In the genomic region with DNA sequence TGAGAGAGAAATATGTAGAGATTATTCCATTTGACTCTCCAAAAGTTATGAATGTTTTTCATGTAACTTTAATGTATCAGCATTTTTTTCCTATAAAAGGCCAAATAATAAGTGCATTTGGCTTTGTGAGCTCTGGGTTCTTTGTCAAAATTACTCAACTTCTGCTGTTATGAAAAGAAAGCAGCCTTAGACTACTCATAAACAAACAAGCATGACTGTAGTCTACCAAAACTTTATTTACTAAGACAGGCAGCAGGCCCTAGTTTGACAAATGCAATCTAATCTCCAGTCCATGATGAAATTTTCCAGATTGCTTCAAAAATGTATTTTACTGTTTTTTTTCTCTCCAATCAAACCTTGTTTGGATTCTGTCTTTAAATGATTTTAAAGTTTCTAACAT, we compare ENCODE assay signal across 21 cellular contexts. TPM values are rescaled to one million over a fixed set of nuclear protein-coding genes. Genes with fewer than 3 reads are reported as not detected.
DNase-seq lines count a peak whose midpoint lies in the region; ATAC-seq, FAIRE-seq and TF ChIP-seq lines count a peak whose summit lies in the region.
"Had no signal": no experiment of that assay in that cellular context is flagged by ENCODE, and none has a peak within 500 bp of the region (broad histone marks: within the 10 kb centered on the region; RNA-seq: fewer than 3 reads in every experiment).

No MANE protein-coding gene starts in this region.

- intact Hi-C loops in K562 (cut with micrococcal nuclease) = no loop called here

- H3K4me1 Mint-ChIP-seq in T-helper 17 cell = no peaks in the 10 kb centered on the region
- H3K4me1 Mint-ChIP-seq: B cell, CD14-positive monocyte, H9 had no signal

- H3K9me3 ChIP-seq in K562 (replicated peaks; ENCODE audit: control insufficient read depth, insufficient read depth, low read depth, low read length) (no peaks in the 10 kb centered on the region; the same call in 1 of the 2 replicates), T-helper 17 cell (ENCODE audit: control insufficient read depth, low read length, poor library complexity, severe bottlenecking) (no peaks in the 10 kb centered on the region)

- H3K27me3 Mint-ChIP-seq in T-helper 17 cell = peaks cover 21% of the 10 kb centered on the region

- no peaks in the 10 kb centered on the region for H4K20me1 ChIP-seq in K562 (replicated peaks; ENCODE audit: control insufficient read depth, insufficient read depth, low read length)

- BruUV-seq in K562 (replicated peaks; lab: Mats Ljungman, UMichigan) = no TSS peak

- no peak for TF ChIP-seq EP300 in K562 (IDR thresholded peaks at IDR 0.05; ENCODE audit: low read length)

- ATAC-seq in K562 (no peak), omental fat pad (ENCODE audit: low FRiP score) (peak; percentile 82), T-helper 17 cell (no peak)

- POLR2A ChIA-PET in K562 (lab: Yijun Ruan, JAX) = no interaction called here

- no peaks in the 10 kb centered on the region for H3K36me3 ChIP-seq in K562 (ENCODE audit: control insufficient read depth, insufficient read depth, low read length)

- H3K27ac Mint-ChIP-seq in T-helper 17 cell = no peak overlapping the region
- H3K27ac Mint-ChIP-seq: B cell, CD14-positive monocyte, H9 had no signal

- no peaks in the 10 kb centered on the region for H3K79me2 ChIP-seq in K562 (ENCODE audit: control insufficient read depth, insufficient read depth, low read length)

- no peak overlapping the region for H3K4me2 ChIP-seq in K562 (ENCODE audit: insufficient read depth, low read length)
- H3K4me2 ChIP-seq: KMS-11 had no signal

- H3K4me3 ChIP-seq in K562 = no peak overlapping the region
- H3K4me3 ChIP-seq: GM23248 had no signal

- no peak for TF ChIP-seq RAD21 in K562 (CRISPR knock-in tag; conservative IDR thresholded peaks at IDR 0.05 in 1 of 2, IDR thresholded peaks at IDR 0.05 in 1 of 2)

- H3K4me1 ChIP-seq in K562 (replicated peaks in 1 of 2; ENCODE audit: control insufficient read depth in 2 of 2, insufficient read depth in 2 of 2, low read length in 2 of 2) = peaks cover 0 to 9% of the 10 kb centered on the region in 2 experiments; a peak in 3 of 5 replicates

- no peak for FAIRE-seq in K562 (lab: Jason Lieb, UNC)
- FAIRE-seq: G401.6, GM18507 had no signal

- peak; percentile 14 for DNase-seq in HCEC 1CT
- no peak for DNase-seq in K562 (ENCODE audit: extremely low read depth in 1 of 4, low spot score in 3 of 4)
- DNase-seq in fibroblast of peridontal ligament (ENCODE audit: extremely low read depth) = peak; percentile 1
- no peak for DNase-seq in omental fat pad (ENCODE audit: low spot score)
- DNase-seq in occipital lobe (lab: John Stamatoyannopoulos, UW) = no peak
- DNase-seq in RPMI8226 = no peak
- no peak for DNase-seq in T-helper 17 cell
- DNase-seq: GM23248; H9; NCI-H1105; NCI-H2029 treated with DMSO at 0.1 percent for 48 hours; NCI-H226; NCI-H510A treated with DMSO at 0.1 percent for 48 hours; NCI-H774; NK-92 treated with Interleukin-12 subunit alpha and Interleukin-12 subunit beta, amount 100 ng/mL, for 24 hours; SIG-M5 had no signal

- no peak overlapping the region for H3K4me3 Mint-ChIP-seq in T-helper 17 cell
- H3K4me3 Mint-ChIP-seq: B cell, CD14-positive monocyte, H9 had no signal

- in situ Hi-C loops in K562 (cut with MboI) = no loop called here

- H3K36me3 Mint-ChIP-seq in T-helper 17 cell (ENCODE audit: low read depth) = no peaks in the 10 kb centered on the region
- H3K36me3 Mint-ChIP-seq: CD14-positive monocyte had no signal

- no peak overlapping the region for H3K27ac ChIP-seq in K562 (ENCODE audit: extremely low read depth, low read depth, low read length)
- H3K27ac ChIP-seq: GM23248, KMS-11 had no signal

- no peak for TF ChIP-seq POLR2A in K562 (conservative IDR thresholded peaks at IDR 0.05)

- H2AFZ ChIP-seq in K562 (ENCODE audit: low read depth, low read length) = no peak overlapping the region
- H2AFZ ChIP-seq: GM23248 had no signal

- no peaks in the 10 kb centered on the region for H3K9me1 ChIP-seq in K562 (ENCODE audit: control insufficient read depth, insufficient read depth, low read length)

- H3K27me3 ChIP-seq in K562 (ENCODE audit: control insufficient read depth in 2 of 2, insufficient read depth in 2 of 2, low read length in 2 of 2) = no peaks in the 10 kb centered on the region

- TF ChIP-seq CTCF in K562 (IDR thresholded peaks at IDR 0.05 in 2 of 3, conservative IDR thresholded peaks at IDR 0.05 in 1 of 3; ENCODE audit: insufficient read depth in 2 of 3, low read depth in 1 of 3, low read length in 3 of 3) = no peak
- TF ChIP-seq CTCF in omental fat pad (IDR thresholded peaks at IDR 0.05) = no peak

- CTCF ChIA-PET in K562 (lab: Yijun Ruan, JAX; ENCODE audit: low intra/inter-chr PET ratio) = no interaction called here

- H3K9ac ChIP-seq in K562 (ENCODE audit: insufficient read depth in 1 of 2, low read depth in 2 of 2, low read length in 2 of 2) = no peak overlapping the region
- H3K9ac ChIP-seq: GM23248, KMS-11 had no signal

TF ChIP-seq in K562, 482 proteins besides CTCF, POLR2A, EP300 and RAD21 (continues in another document):
- TF ChIP-seq, protein P1, sequence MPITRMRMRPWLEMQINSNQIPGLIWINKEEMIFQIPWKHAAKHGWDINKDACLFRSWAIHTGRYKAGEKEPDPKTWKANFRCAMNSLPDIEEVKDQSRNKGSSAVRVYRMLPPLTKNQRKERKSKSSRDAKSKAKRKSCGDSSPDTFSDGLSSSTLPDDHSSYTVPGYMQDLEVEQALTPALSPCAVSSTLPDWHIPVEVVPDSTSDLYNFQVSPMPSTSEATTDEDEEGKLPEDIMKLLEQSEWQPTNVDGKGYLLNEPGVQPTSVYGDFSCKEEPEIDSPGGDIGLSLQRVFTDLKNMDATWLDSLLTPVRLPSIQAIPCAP (CRISPR knock-in tag; IDR thresholded peaks at IDR 0.05; ENCODE audit: borderline replicate concordance) = no peak
- TF ChIP-seq NFIX (CRISPR knock-in tag; IDR thresholded peaks at IDR 0.05; ENCODE audit: low read depth) = no peak
- peak; percentile 23; the same call in 1 of the 2 replicates for TF ChIP-seq C11orf30 (IDR thresholded peaks at IDR 0.05; ENCODE audit: low read depth)

RNA-seq across cellular contexts. Expression of a gene that starts 46.3 kb away (rescaled TPM):
- total RNA-seq in K562 (2011; cell fraction: chromatin; rRNA removed; ENCODE audit: low replicate concordance) = 39.3 and 104 TPM in 2 replicates
- 27.3 and 33.6 TPM in 2 replicates for total RNA-seq in K562 (2011; cell fraction: nucleolus; rRNA removed)
- 59.0 and 64.3 TPM in 2 replicates for total RNA-seq in K562 (2011; cell fraction: nucleoplasm; rRNA removed)
- 104 and 111 TPM in 2 replicates for total RNA-seq in K562 (2014; rRNA removed)
- 138 and 139 TPM in 2 replicates for total RNA-seq in K562 (2014; rRNA removed; fragmentation: Illumina TruSeq; extraction: Trizol)
- total RNA-seq in K562 (2015; rRNA removed; fragmentation: Illumina TruSeq; extraction: Trizol) = 109 and 120 TPM in 2 replicates
- 75.5 and 86.0 TPM in 2 replicates for total RNA-seq in K562 (2021)
- 95.4 and 113 TPM in 2 replicates for polyA plus RNA-seq in K562 (2011; rRNA removed)
- 38.5 and 52.8 TPM in 2 replicates for polyA plus RNA-seq in K562 (2011; cell fraction: cytosol; rRNA removed)
- 86.8 and 172 TPM in 2 replicates for polyA plus RNA-seq in K562 (2011; cell fraction: nucleus; rRNA removed)
- 48.6 and 76.2 TPM in 2 replicates for polyA plus RNA-seq in K562 (2012)
- polyA plus RNA-seq in K562 (2014; fragmentation: Illumina TruSeq; extraction: Trizol) = 134 and 140 TPM in 2 replicates
- polyA plus RNA-seq in K562 (2014; fragmentation: Nextera tagmentation; extraction: Ambion mirVana) = 100 to 1,000 TPM; 341 to 351 TPM
- polyA plus RNA-seq in K562 (2014; rRNA removed) = 145 and 162 TPM in 2 replicates
- polyA minus RNA-seq in K562 (2011; rRNA and poly(A)+ RNA removed) = 44.0 and 49.0 TPM in 2 replicates
- polyA minus RNA-seq in K562 (2011; cell fraction: cytosol; rRNA and poly(A)+ RNA removed) = 16.0 and 20.2 TPM in 2 replicates
- polyA minus RNA-seq in K562 (2011; cell fraction: nucleus; rRNA and poly(A)+ RNA removed) = 22.1 and 46.5 TPM in 2 replicates
- total RNA-seq in omental fat pad = 100 to 1,000 TPM in 1 of 4 donors, 10 to 100 TPM in 3; 57.6 to 131 (median 73.4) TPM
- 50.8 TPM for total RNA-seq in occipital lobe
- total RNA-seq in T-helper 17 cell = 10 to 100 TPM; 31.1 to 39.1 TPM

RNA-seq across cellular contexts. Expression of a gene that starts 46.5 kb away (rescaled TPM):
- 16.0 and 45.2 TPM in 2 replicates for total RNA-seq in K562 (2011; cell fraction: chromatin; rRNA removed; ENCODE audit: low replicate concordance)
- total RNA-seq in K562 (2011; cell fraction: nucleolus; rRNA removed) = 15.5 and 16.6 TPM in 2 replicates
- 32.4 and 41.8 TPM in 2 replicates for total RNA-seq in K562 (2011; cell fraction: nucleoplasm; rRNA removed)
- 88.7 and 91.7 TPM in 2 replicates for total RNA-seq in K562 (2014; rRNA removed)
- 274 and 308 TPM in 2 replicates for total RNA-seq in K562 (2014; rRNA removed; fragmentation: Illumina TruSeq; extraction: Trizol)
- total RNA-seq in K562 (2015; rRNA removed; fragmentation: Illumina TruSeq; extraction: Trizol) = 149 and 162 TPM in 2 replicates
- 184 and 200 TPM in 2 replicates for total RNA-seq in K562 (2021)
- polyA plus RNA-seq in K562 (2011; rRNA removed) = 291 and 412 TPM in 2 replicates
- 71.1 and 145 TPM in 2 replicates for polyA plus RNA-seq in K562 (2011; cell fraction: cytosol; rRNA removed)
- 26.1 and 65.3 TPM in 2 replicates for polyA plus RNA-seq in K562 (2011; cell fraction: nucleus; rRNA removed)
- polyA plus RNA-seq in K562 (2012) = 198 and 258 TPM in 2 replicates
- polyA plus RNA-seq in K562 (2014; fragmentation: Illumina TruSeq; extraction: Trizol) = 145 and 154 TPM in 2 replicates
- polyA plus RNA-seq in K562 (2014; fragmentation: Nextera tagmentation; extraction: Ambion mirVana) = 1,000 to 10,000 TPM in 1 of 2 experiments, 100 to 1,000 TPM in 1; 887 to 1,070 TPM
- 174 and 213 TPM in 2 replicates for polyA plus RNA-seq in K562 (2014; rRNA removed)
- polyA minus RNA-seq in K562 (2011; rRNA and poly(A)+ RNA removed) = 94.8 and 103 TPM in 2 replicates
- polyA minus RNA-seq in K562 (2011; cell fraction: cytosol; rRNA and poly(A)+ RNA removed) = 52.1 and 55.2 TPM in 2 replicates
- polyA minus RNA-seq in K562 (2011; cell fraction: nucleus; rRNA and poly(A)+ RNA removed) = 12.5 and 19.8 TPM in 2 replicates
- total RNA-seq in omental fat pad = 10 to 100 TPM; 55.3 to 76.1 (median 68.9) TPM
- 51.2 TPM for total RNA-seq in occipital lobe
- total RNA-seq in T-helper 17 cell = 10 to 100 TPM; 42.1 to 49.8 TPM

Comparison
In these comparisons a context has a peak if more than half of its experiments do, and no peak if none do; other contexts are left out.
1. DNase-seq: peak in HCEC 1CT (single experiment) and fibroblast of peridontal ligament (single experiment); none in K562 (0 of 4), omental fat pad (single experiment), occipital lobe (single experiment), RPMI8226 (single experiment) and T-helper 17 cell (0 of 3).